1 cellular context compared by ENCODE assay signal in genomic region chr4:73856518-73856917, GRCh38.
TF ChIP-seq lines count a peak whose summit lies in the region.

No MANE protein-coding gene starts in this region.

TF ChIP-seq in endothelial cell of umbilical vein, 7 proteins besides CTCF, POLR2A, EP300 and RAD21:
- TF ChIP-seq JUN (IDR thresholded peaks at IDR 0.05; ENCODE audit: borderline replicate concordance, insufficient read depth, insufficient read length, low read depth) (no peak), MYC (IDR thresholded peaks at IDR 0.05; ENCODE audit: low read depth, low read length) (no peak), POLR2AphosphoS5 (IDR thresholded peaks at IDR 0.05; ENCODE audit: insufficient read depth, low read depth, low read length) (no peak), GATA2 (IDR thresholded peaks at IDR 0.05; ENCODE audit: insufficient read depth, insufficient read length, low read depth, low read length) (no peak), FOS (IDR thresholded peaks at IDR 0.05; ENCODE audit: borderline replicate concordance, insufficient read depth, low read length) (no peak), EZH2 (IDR thresholded peaks at IDR 0.05; ENCODE audit: borderline replicate concordance, low read depth, low read length, severe bottlenecking) (no peak), MAX (IDR thresholded peaks at IDR 0.05; ENCODE audit: insufficient read depth, insufficient read length) (no peak)
